ENCODE assay signal across 14 cellular contexts in the genomic region with DNA sequence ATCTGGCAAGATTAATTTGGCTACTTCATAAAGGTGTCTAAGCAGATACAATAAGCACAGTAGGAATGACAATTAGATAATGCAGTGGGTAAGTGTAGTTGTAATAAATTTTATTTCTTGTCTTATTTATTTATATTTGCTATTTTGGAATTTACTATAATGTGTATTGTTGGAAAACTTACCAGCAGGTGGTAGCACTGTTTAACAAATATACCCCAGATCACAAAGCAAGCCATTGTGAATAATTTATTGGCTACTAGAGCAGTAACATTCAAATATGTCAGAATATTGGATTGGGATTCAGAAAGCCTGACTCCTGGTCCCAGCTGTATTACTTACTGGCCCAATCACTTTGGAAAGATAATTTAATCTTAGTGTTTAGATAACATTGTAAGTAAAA.
A peak's percentile ranks its signal among the peaks of the same experiment; 100 is the strongest.
DNase-seq lines count a peak whose midpoint lies in the region; ATAC-seq, FAIRE-seq and TF ChIP-seq lines count a peak whose summit lies in the region.
"Had no signal": no experiment of that assay in that cellular context is flagged by ENCODE, and none has a peak within 500 bp of the region (broad histone marks: within the 10 kb centered on the region; RNA-seq: fewer than 3 reads in every experiment).

No MANE protein-coding gene starts in this region.

- DNase-seq in EH (ENCODE audit: low read depth) (peak; percentile 0), MM.1S (peak; percentile 10), endothelial cell of umbilical vein (ENCODE audit: low read depth, low spot score) (peak; percentile 11), middle frontal gyrus (ENCODE audit: extremely low spot score, low spot score) (peak; percentile 8), NCI-H524 (lab: John Stamatoyannopoulos, UW) (no peak), DMS153 treated with DMSO at 0.1 percent for 48 hours (lab: John Stamatoyannopoulos, UW; ENCODE audit: unreplicated experiment) (no peak)
- no peak for DNase-seq in stimulated activated CD4-positive, alpha-beta T cell treated with anti-CD3 and anti-CD28 coated beads, Interleukin-4, amount 100 ng/mL, for 1 hour
- DNase-seq: activated CD4-positive, alpha-beta memory T cell treated with anti-CD3 and anti-CD28 coated beads for 36 hours; Caco-2; NCI-H1694 treated with DMSO at 0.1 percent for 48 hours; stimulated activated naive CD4-positive, alpha-beta T cell had no signal

- dilution Hi-C loops in endothelial cell of umbilical vein (cut with MboI; ENCODE audit: extremely low pct_ligation_motif_present, low sequenced_read_pairs): no loop called here

- H4K20me1 ChIP-seq in MM.1S (ENCODE audit: insufficient read depth, low read length) (no peaks in the 10 kb centered on the region), endothelial cell of umbilical vein (replicated peaks; ENCODE audit: control insufficient read depth, extremely low read depth, insufficient read depth, low read length) (no peaks in the 10 kb centered on the region)

- BruUV-seq in endothelial cell of umbilical vein (replicated peaks; lab: Mats Ljungman, UMichigan): no TSS peak

- no peaks in the 10 kb centered on the region for H3K9me1 ChIP-seq in endothelial cell of umbilical vein (replicated peaks; ENCODE audit: control insufficient read depth, extremely low read depth, insufficient read depth, low read length)

- H3K9me2 ChIP-seq in MM.1S (replicated peaks; ENCODE audit: insufficient read depth, low read length): no peaks in the 10 kb centered on the region

- FAIRE-seq in endothelial cell of umbilical vein (lab: Jason Lieb, UNC): no peak
- FAIRE-seq: GM18507 had no signal

- H3K36me3 ChIP-seq in MM.1S (replicated peaks; ENCODE audit: insufficient read depth, low read length) (no peaks in the 10 kb centered on the region), endothelial cell of umbilical vein (ENCODE audit: control insufficient read depth in 2 of 2, extremely low read depth in 1 of 2, insufficient read depth in 2 of 2, low read length in 2 of 2) (no peaks in the 10 kb centered on the region)
- H3K36me3 ChIP-seq: SJSA1 had no signal

- H3F3A ChIP-seq in MM.1S (ENCODE audit: insufficient read depth, low read length): no peaks in the 10 kb centered on the region

- no peaks in the 10 kb centered on the region for H3K9me3 ChIP-seq in MM.1S (replicated peaks; ENCODE audit: insufficient read depth, low read length)
- H3K9me3 ChIP-seq in endothelial cell of umbilical vein (replicated peaks; ENCODE audit: control insufficient read depth, insufficient read depth, low read length): no peaks in the 10 kb centered on the region
- H3K9me3 ChIP-seq: Caco-2, SJSA1 had no signal

- no peaks in the 10 kb centered on the region for H3K79me2 ChIP-seq in MM.1S (ENCODE audit: low read length)
- H3K79me2 ChIP-seq in endothelial cell of umbilical vein (ENCODE audit: control insufficient read depth, insufficient read depth, low read length): no peaks in the 10 kb centered on the region

- TF ChIP-seq CTCF in MM.1S (IDR thresholded peaks at IDR 0.05; ENCODE audit: low read length): 0 out of 2 replicates have a peak, but pooled peaks have one; percentile 11
- no peak for TF ChIP-seq CTCF in endothelial cell of umbilical vein (IDR thresholded peaks at IDR 0.05; ENCODE audit: extremely low read depth in 1 of 2, insufficient read depth in 1 of 2, low read depth in 1 of 2, low read length in 2 of 2)

- H2AFZ ChIP-seq in MM.1S (ENCODE audit: low read length) (no peak overlapping the region), endothelial cell of umbilical vein (ENCODE audit: low read depth, low read length) (no peak overlapping the region)

- no peak overlapping the region for H3K9ac ChIP-seq in MM.1S (ENCODE audit: low read length)
- H3K9ac ChIP-seq in endothelial cell of umbilical vein (replicated peaks; ENCODE audit: extremely low read depth, insufficient read depth, low read length): no peak overlapping the region

- H3K4me2 ChIP-seq in MM.1S (ENCODE audit: low read depth, low read length) (no peak overlapping the region), endothelial cell of umbilical vein (ENCODE audit: insufficient read depth, low read length) (no peak overlapping the region)

- H3K4me3 ChIP-seq in MM.1S (ENCODE audit: low read length): no peak overlapping the region
- no peak overlapping the region for H3K4me3 ChIP-seq in endothelial cell of umbilical vein (replicated peaks in 1 of 3; ENCODE audit: insufficient read depth in 1 of 3, low read depth in 1 of 3, low read length in 3 of 3)
- H3K4me3 ChIP-seq: SJSA1 had no signal

- intact Hi-C loops in endothelial cell of umbilical vein (cut with micrococcal nuclease): loop anchor here (5.0 kb wide), 1 partner anchor 595 kb away; no protein-coding TSS in a partner anchor

- ATAC-seq in GM18909 (IDR thresholded peaks at IDR 0.05; ENCODE audit: poor library complexity, unreplicated experiment): no peak

- H3K27ac ChIP-seq in MM.1S (ENCODE audit: low read length): no peak overlapping the region
- no peak overlapping the region for H3K27ac ChIP-seq in endothelial cell of umbilical vein (ENCODE audit: insufficient read depth, low read depth, low read length)
- H3K27ac ChIP-seq: SJSA1 had no signal

- no peak for TF ChIP-seq POLR2A in endothelial cell of umbilical vein (IDR thresholded peaks at IDR 0.05; ENCODE audit: low read depth, low read length)

- CTCF ChIA-PET in endothelial cell of umbilical vein (lab: Charles Lee): no interaction called here

- no peaks in the 10 kb centered on the region for H3K27me3 ChIP-seq in MM.1S (replicated peaks; ENCODE audit: insufficient read depth, low read length)
- H3K27me3 ChIP-seq in endothelial cell of umbilical vein (ENCODE audit: control insufficient read depth in 2 of 2, insufficient read depth in 2 of 2, low read length in 2 of 2): no peaks in the 10 kb centered on the region
- H3K27me3 ChIP-seq: SJSA1 had no signal

- no peaks in the 10 kb centered on the region for H3K4me1 ChIP-seq in MM.1S (ENCODE audit: low read length)
- no peaks in the 10 kb centered on the region for H3K4me1 ChIP-seq in endothelial cell of umbilical vein (ENCODE audit: control insufficient read depth, extremely low read depth, insufficient read depth, low read length)
- H3K4me1 ChIP-seq: Caco-2, SJSA1 had no signal

- POLR2A ChIA-PET in endothelial cell of umbilical vein (lab: Charles Lee): no interaction called here

TF ChIP-seq in endothelial cell of umbilical vein, 7 proteins besides CTCF, POLR2A, EP300 and RAD21:
- TF ChIP-seq GATA2 (IDR thresholded peaks at IDR 0.05; ENCODE audit: insufficient read depth, insufficient read length, low read depth, low read length): no peak
- TF ChIP-seq EZH2 (IDR thresholded peaks at IDR 0.05; ENCODE audit: borderline replicate concordance, low read depth, low read length, severe bottlenecking): no peak
- no peak for TF ChIP-seq MYC (IDR thresholded peaks at IDR 0.05; ENCODE audit: low read depth, low read length)
- no peak for TF ChIP-seq FOS (IDR thresholded peaks at IDR 0.05; ENCODE audit: borderline replicate concordance, insufficient read depth, low read length)
- TF ChIP-seq, protein P1, sequence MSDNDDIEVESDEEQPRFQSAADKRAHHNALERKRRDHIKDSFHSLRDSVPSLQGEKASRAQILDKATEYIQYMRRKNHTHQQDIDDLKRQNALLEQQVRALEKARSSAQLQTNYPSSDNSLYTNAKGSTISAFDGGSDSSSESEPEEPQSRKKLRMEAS (IDR thresholded peaks at IDR 0.05; ENCODE audit: insufficient read depth, insufficient read length): no peak
- TF ChIP-seq JUN (IDR thresholded peaks at IDR 0.05; ENCODE audit: borderline replicate concordance, insufficient read depth, insufficient read length, low read depth): no peak
- no peak for TF ChIP-seq POLR2AphosphoS5 (IDR thresholded peaks at IDR 0.05; ENCODE audit: insufficient read depth, low read depth, low read length)

Comparison
In these comparisons a context has a peak if more than half of its experiments do, and no peak if none do; other contexts are left out.
1. DNase-seq: peak in EH (single experiment), MM.1S (single experiment), endothelial cell of umbilical vein (single experiment) and middle frontal gyrus (single experiment); none in stimulated activated CD4-positive, alpha-beta T cell treated with anti-CD3 and anti-CD28 coated beads, Interleukin-4, amount 100 ng/mL, for 1 hour (single experiment), NCI-H524 (0 of 2) and DMS153 treated with DMSO at 0.1 percent for 48 hours (single experiment).